8 cellular contexts compared by ENCODE assay signal in genomic region chr16:15682105-15682570, GRCh38. TPM values are rescaled to one million over a fixed set of nuclear protein-coding genes. Genes with fewer than 3 reads are reported as not detected.
DNase-seq lines count a peak whose midpoint lies in the region; ATAC-seq lines count a peak whose summit lies in the region.

No MANE protein-coding gene starts in this region.

- ATAC-seq in T-helper 17 cell (peak; percentile 85), aorta (ENCODE audit: low FRiP score) (peak; percentile 74), HG03469 (IDR thresholded peaks at IDR 0.05; ENCODE audit: unreplicated experiment) (no peak)

- H3K27me3 Mint-ChIP-seq in T-helper 17 cell: no peaks in the 10 kb centered on the region

- no peaks in the 10 kb centered on the region for H3K27me3 ChIP-seq in aorta (ENCODE audit: control insufficient read depth in 1 of 2, insufficient read depth in 2 of 2, low read length in 1 of 2)

- H3K27ac ChIP-seq in aorta (ENCODE audit: low read depth in 1 of 2, low read length in 2 of 2): no peak overlapping the region

- DNase-seq in CD1c-positive myeloid dendritic cell (ENCODE audit: extremely low spot score) (peak; percentile 81), HK-2 (ENCODE audit: unreplicated experiment) (peak; percentile 36), T-helper 17 cell (no peak), cerebellar cortex (ENCODE audit: low spot score) (peak; percentile 31), midbrain (lab: John Stamatoyannopoulos, UW) (peak; percentile 36), aorta (peak; percentile 76 to 81), NCI-H1930 (lab: John Stamatoyannopoulos, UW) (no peak)

- no peak overlapping the region for H3K4me3 Mint-ChIP-seq in T-helper 17 cell

- H3K27ac Mint-ChIP-seq in T-helper 17 cell: peak overlapping the region; percentile 75

- H3K9me3 ChIP-seq in T-helper 17 cell (ENCODE audit: control insufficient read depth, low read length, poor library complexity, severe bottlenecking) (no peaks in the 10 kb centered on the region), aorta (ENCODE audit: control insufficient read depth, low read length) (no peaks in the 10 kb centered on the region)

- peaks cover 0 to 3% of the 10 kb centered on the region in 2 donors for H3K36me3 ChIP-seq in aorta (ENCODE audit: control insufficient read depth in 1 of 2, insufficient read depth in 2 of 2, low read length in 1 of 2)

- no peaks in the 10 kb centered on the region for H3K4me1 ChIP-seq in aorta (ENCODE audit: control insufficient read depth in 1 of 2, insufficient read depth in 2 of 2, low read length in 2 of 2)

- H3K4me1 Mint-ChIP-seq in T-helper 17 cell: peaks cover 10% of the 10 kb centered on the region

- 25 to 30% methylated on average over 7 of the region's 7 CpGs for WGBS in aorta, 2 donors

- intact Hi-C loops in aorta (cut with DNase I): no loop called here

- peaks cover 11% of the 10 kb centered on the region for H3K36me3 Mint-ChIP-seq in T-helper 17 cell (ENCODE audit: low read depth)

- no peak overlapping the region for H3K4me3 ChIP-seq in aorta (ENCODE audit: low read length in 2 of 2)

RNA-seq across cellular contexts. Expression of gene NDE1, which starts 32.1 kb away (rescaled TPM):
- 100 to 1,000 TPM; 122 to 123 TPM for total RNA-seq in T-helper 17 cell
- total RNA-seq in aorta: 10 to 100 TPM; 32.0 to 42.8 TPM
- 10 to 100 TPM; 14.8 to 15.7 TPM for polyA plus RNA-seq in aorta

RNA-seq across cellular contexts. Expression of gene MARF1, which starts 39.2 kb away (rescaled TPM):
- total RNA-seq in T-helper 17 cell (100 to 1,000 TPM; 159 to 164 TPM), aorta (10 to 100 TPM; 73.5 to 92.8 TPM)
- polyA plus RNA-seq in aorta: 10 to 100 TPM; 28.8 to 34.2 TPM

Comparison
In these comparisons a context has a peak if more than half of its experiments do, and no peak if none do; other contexts are left out.
1. DNase-seq: peak in CD1c-positive myeloid dendritic cell (single experiment), HK-2 (single experiment), cerebellar cortex (single experiment), midbrain (single experiment) and aorta (2 of 2); none in T-helper 17 cell (0 of 3) and NCI-H1930 (0 of 2).